10 cellular contexts compared by ENCODE assay signal in genomic region chr11:86577663-86578636, GRCh38.
A peak's percentile ranks its signal among the peaks of the same experiment; 100 is the strongest.
DNase-seq lines count a peak whose midpoint lies in the region; ATAC-seq lines count a peak whose summit lies in the region.
"Had no signal": no experiment of that assay in that cellular context is flagged by ENCODE, and none has a peak within 500 bp of the region (broad histone marks: within the 10 kb centered on the region; RNA-seq: fewer than 3 reads in every experiment).

No MANE protein-coding gene starts in this region.

- DNase-seq in ACHN (peak; percentile 52), NCI-H446 treated with DMSO at 0.1 percent for 48 hours (lab: John Stamatoyannopoulos, UW) (peak; percentile 78), superior temporal gyrus (ENCODE audit: extremely low spot score) (no peak)
- DNase-seq: CD8-positive, alpha-beta T cell; NCI-H146 had no signal

- H3K27me3 ChIP-seq in esophagus (ENCODE audit: control insufficient read depth in 1 of 2, insufficient read depth in 2 of 2, low read length in 2 of 2) (no peaks in the 10 kb centered on the region), muscle layer of duodenum (ENCODE audit: low read depth, low read length) (no peaks in the 10 kb centered on the region)

- H3K27ac ChIP-seq in esophagus (ENCODE audit: low read depth in 2 of 2, low read length in 1 of 2) (peak overlapping the region; percentile 25 to 49), muscle layer of duodenum (ENCODE audit: low read length) (peak overlapping the region; percentile 18)

- no peak for ATAC-seq in GM21717 (IDR thresholded peaks at IDR 0.05; ENCODE audit: unreplicated experiment)
- ATAC-seq in HG03571 (IDR thresholded peaks at IDR 0.05; ENCODE audit: unreplicated experiment): no peak
- ATAC-seq in HG03432 (IDR thresholded peaks at IDR 0.05; ENCODE audit: unreplicated experiment): no peak
- ATAC-seq: CD8-positive, alpha-beta T cell had no signal

- H3K9me3 ChIP-seq in esophagus (ENCODE audit: control insufficient read depth in 2 of 2, insufficient read depth in 1 of 2, low read depth in 1 of 2, low read length in 1 of 2): no peaks in the 10 kb centered on the region
- H3K9me3 ChIP-seq in muscle layer of duodenum (ENCODE audit: control insufficient read depth in 1 of 2, low read length in 2 of 2): no peaks in the 10 kb centered on the region

- peaks cover 0 to 4% of the 10 kb centered on the region in 2 donors for H3K4me1 ChIP-seq in esophagus (ENCODE audit: control insufficient read depth in 2 of 2, insufficient read depth in 2 of 2, low read length in 1 of 2)
- H3K4me1 ChIP-seq in muscle layer of duodenum (ENCODE audit: control insufficient read depth in 1 of 2, insufficient read depth in 2 of 2, low read length in 2 of 2): peaks cover 10 to 29% of the 10 kb centered on the region in 2 donors

- H3K4me3 ChIP-seq in esophagus (ENCODE audit: low read depth in 1 of 2, low read length in 2 of 2) (no peak overlapping the region), muscle layer of duodenum (ENCODE audit: low read depth in 1 of 2, low read length in 2 of 2) (no peak overlapping the region)

- 52 to 55% methylated on average over 10 of the region's 10 CpGs for WGBS in esophagus, 2 donors

- H3K36me3 ChIP-seq in esophagus (ENCODE audit: control insufficient read depth in 2 of 2, insufficient read depth in 2 of 2, low read length in 1 of 2) (no peaks in the 10 kb centered on the region), muscle layer of duodenum (ENCODE audit: control insufficient read depth in 1 of 2, insufficient read depth in 2 of 2, low read length in 2 of 2) (no peaks in the 10 kb centered on the region)

- in situ Hi-C loops in ACHN (cut with HindIII; ENCODE audit: low pct_ligation_motif_present, low pct_unique_long_range_greater_than_20kb, low sequenced_read_pairs): loop anchor here (25.0 kb wide), 1 partner anchor 116 kb away; no protein-coding TSS in a partner anchor
